In genomic region chr6:44043036-44043478, GRCh38 we compare ENCODE assay signal across 1 cellular context.
TF ChIP-seq lines count a peak whose summit lies in the region.

No MANE protein-coding gene starts in this region.

TF ChIP-seq in GM23338, 12 proteins besides CTCF, POLR2A, EP300 and RAD21 (continued from another document):
- TF ChIP-seq ZNF462 (CRISPR knock-in tag; IDR thresholded peaks at IDR 0.05) (no peak), ZNF331 (CRISPR knock-in tag; IDR thresholded peaks at IDR 0.05; ENCODE audit: low read depth) (no peak), ETS1 (IDR thresholded peaks at IDR 0.05) (no peak), POLR2AphosphoS5 (IDR thresholded peaks at IDR 0.05; ENCODE audit: low read depth) (no peak), REST (IDR thresholded peaks at IDR 0.05; ENCODE audit: unreplicated experiment) (no peak), STAT1 (IDR thresholded peaks at IDR 0.05; ENCODE audit: unreplicated experiment) (no peak), EZH2phosphoT487 (IDR thresholded peaks at IDR 0.05; ENCODE audit: unreplicated experiment) (no peak), NANOG (IDR thresholded peaks at IDR 0.05; ENCODE audit: borderline replicate concordance) (no peak)
